9 cellular contexts compared by ENCODE assay signal in the genomic region with DNA sequence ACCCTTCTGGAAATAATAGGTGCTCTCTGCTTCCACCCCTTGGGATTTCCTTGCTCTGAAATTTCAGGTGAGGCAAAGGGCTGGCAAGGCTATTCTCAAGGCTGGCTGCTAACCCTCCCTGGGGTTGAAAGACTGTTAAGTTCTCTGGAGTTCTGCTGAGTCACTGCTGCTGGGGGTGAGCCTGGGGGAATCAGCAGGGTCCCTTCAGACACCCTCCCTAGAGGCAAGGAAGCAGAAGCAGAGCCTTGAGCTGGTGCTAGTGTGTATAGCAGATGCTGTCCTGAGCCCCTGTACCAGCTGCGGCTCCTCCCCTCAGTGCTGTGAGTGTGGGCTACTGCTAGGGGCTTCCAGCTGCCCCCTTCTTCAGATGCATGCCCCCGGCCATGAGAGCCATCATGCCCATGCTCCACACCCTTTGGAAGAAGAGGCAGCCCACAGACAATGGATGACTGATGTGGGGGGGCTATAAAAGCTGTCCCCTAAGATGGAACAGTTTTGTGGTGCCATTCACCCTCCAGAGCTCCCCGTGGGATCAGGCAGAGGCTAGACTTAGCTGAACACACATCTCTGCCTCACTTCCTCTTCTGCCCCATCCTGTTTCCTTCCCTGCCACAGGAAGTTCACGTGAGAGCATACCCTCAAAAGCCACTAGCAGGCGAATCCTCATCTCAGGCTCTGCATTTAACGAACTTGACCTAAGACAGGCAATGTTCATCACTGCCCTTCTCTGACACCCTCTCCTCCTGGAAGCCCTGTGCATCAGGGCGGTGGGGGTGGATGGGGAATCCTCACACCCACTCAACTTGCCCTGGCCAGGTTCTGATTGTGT.
DNase-seq lines count a peak whose midpoint lies in the region; ATAC-seq and TF ChIP-seq lines count a peak whose summit lies in the region.
"Had no signal": no experiment of that assay in that cellular context is flagged by ENCODE, and none has a peak within 500 bp of the region (broad histone marks: within the 10 kb centered on the region; RNA-seq: fewer than 3 reads in every experiment).

No MANE protein-coding gene starts in this region.

- TF ChIP-seq CTCF in GM12865 (IDR thresholded peaks at IDR 0.05; ENCODE audit: insufficient read depth, low read depth, low read length, missing control alignments) (no peak), thyroid gland (IDR thresholded peaks at IDR 0.05) (no peak)

- H3K27ac Mint-ChIP-seq in activated T-helper 17 cell treated with anti-CD3 and anti-CD28 coated beads, Interleukin-2, amount 50 U/mL, for 72 hours: peak overlapping the region; percentile 81
- peak overlapping the region; percentile 68 to 94 (median 87) for H3K27ac Mint-ChIP-seq in naive thymus-derived CD4-positive, alpha-beta T cell

- H3K9me3 Mint-ChIP-seq in activated T-helper 17 cell treated with anti-CD3 and anti-CD28 coated beads, Interleukin-2, amount 50 U/mL, for 72 hours: no peaks in the 10 kb centered on the region
- H3K9me3 Mint-ChIP-seq in naive thymus-derived CD4-positive, alpha-beta T cell: peaks cover 0 to 1% (median 0%) of the 10 kb centered on the region in 11 donors

- peaks cover 38% of the 10 kb centered on the region for H3K4me1 Mint-ChIP-seq in activated T-helper 17 cell treated with anti-CD3 and anti-CD28 coated beads, Interleukin-2, amount 50 U/mL, for 72 hours
- H3K4me1 Mint-ChIP-seq in naive thymus-derived CD4-positive, alpha-beta T cell: peaks cover 48 to 87% (median 68%) of the 10 kb centered on the region in 7 donors

- 85 to 87% methylated on average over 7 of the region's 7 CpGs for WGBS in thyroid gland, 2 donors

- peak overlapping the region; percentile 20 for H3K27ac ChIP-seq in naive thymus-derived CD4-positive, alpha-beta T cell (ENCODE audit: low read depth, low read length)
- no peak overlapping the region for H3K27ac ChIP-seq in thyroid gland

- peak; percentile 63 for DNase-seq in GM12865 (ENCODE audit: low read depth)
- DNase-seq in KG1 (lab: John Stamatoyannopoulos, UW): peak; percentile 53
- DNase-seq in naive thymus-derived CD4-positive, alpha-beta T cell: peak in 6 of 9 donors; percentile 17 to 32 (median 26)
- DNase-seq in cerebellar nuclear complex (lab: John Stamatoyannopoulos, UW): no peak
- no peak for DNase-seq in LoVo (ENCODE audit: low spot score)
- no peak for DNase-seq in thyroid gland

- H3K4me1 ChIP-seq in naive thymus-derived CD4-positive, alpha-beta T cell (ENCODE audit: control insufficient read depth in 2 of 2, insufficient read depth in 2 of 2, low read length in 2 of 2): peaks cover 57 to 62% of the 10 kb centered on the region in 2 donors
- peaks cover 0 to 17% of the 10 kb centered on the region in 2 donors for H3K4me1 ChIP-seq in thyroid gland

- ATAC-seq in activated T-helper 17 cell treated with anti-CD3 and anti-CD28 coated beads, Interleukin-2, amount 50 U/mL, for 72 hours (replicated peaks): peak; percentile 20
- ATAC-seq in naive thymus-derived CD4-positive, alpha-beta T cell: peak; percentile 67
- ATAC-seq in GM21529 (IDR thresholded peaks at IDR 0.05; ENCODE audit: unreplicated experiment): no peak
- ATAC-seq: HCT116 had no signal

- no peaks in the 10 kb centered on the region for H3K36me3 Mint-ChIP-seq in activated T-helper 17 cell treated with anti-CD3 and anti-CD28 coated beads, Interleukin-2, amount 50 U/mL, for 72 hours (ENCODE audit: low read depth)
- no peaks in the 10 kb centered on the region for H3K36me3 Mint-ChIP-seq in naive thymus-derived CD4-positive, alpha-beta T cell

- POLR2A ChIA-PET in naive thymus-derived CD4-positive, alpha-beta T cell (lab: Charles Lee): interaction anchor here (1.4 to 4.5 kb wide), 7 partner anchors 8 to 91 kb away, joined by 4 to 34 read pairs (median 8); no protein-coding TSS in a partner anchor

- no peaks in the 10 kb centered on the region for H3K27me3 Mint-ChIP-seq in activated T-helper 17 cell treated with anti-CD3 and anti-CD28 coated beads, Interleukin-2, amount 50 U/mL, for 72 hours
- H3K27me3 Mint-ChIP-seq in naive thymus-derived CD4-positive, alpha-beta T cell: peaks cover 0 to 18% (median 0%) of the 10 kb centered on the region in 5 donors

- no peaks in the 10 kb centered on the region for H3K9me3 ChIP-seq in naive thymus-derived CD4-positive, alpha-beta T cell (ENCODE audit: control insufficient read depth in 2 of 3, low read length in 3 of 3)
- no peaks in the 10 kb centered on the region for H3K9me3 ChIP-seq in thyroid gland

- no peaks in the 10 kb centered on the region for H3K27me3 ChIP-seq in naive thymus-derived CD4-positive, alpha-beta T cell (ENCODE audit: control insufficient read depth in 2 of 2, insufficient read depth in 2 of 2, low read length in 2 of 2)
- no peaks in the 10 kb centered on the region for H3K27me3 ChIP-seq in thyroid gland

- H3K4me3 ChIP-seq in GM12865 (ENCODE audit: low read depth, low read length) (no peak overlapping the region), thyroid gland (replicated peaks in 1 of 3) (no peak overlapping the region)
- peak overlapping the region; percentile 14 for H3K4me3 ChIP-seq in naive thymus-derived CD4-positive, alpha-beta T cell (ENCODE audit: low read length)

- CTCF ChIA-PET in naive thymus-derived CD4-positive, alpha-beta T cell (lab: Charles Lee): interaction anchor here (0.6 to 3.8 kb wide), 8 partner anchors 12 to 152 kb away, joined by 3 to 21 read pairs (median 4); no protein-coding TSS in a partner anchor

- no peak for TF ChIP-seq POLR2A in thyroid gland (IDR thresholded peaks at IDR 0.05)

- no peaks in the 10 kb centered on the region for H3K36me3 ChIP-seq in naive thymus-derived CD4-positive, alpha-beta T cell (ENCODE audit: control insufficient read depth in 2 of 3, insufficient read depth in 3 of 3, low read length in 3 of 3)
- no peaks in the 10 kb centered on the region for H3K36me3 ChIP-seq in thyroid gland

- intact Hi-C loops in naive thymus-derived CD4-positive, alpha-beta T cell (cut with micrococcal nuclease): loop anchor here in 1 of 2 donors (1.0 kb wide), 1 partner anchor 9 kb away; no protein-coding TSS in a partner anchor
- intact Hi-C loops in thyroid gland (cut with DNase I): no loop called here

- H3K4me3 Mint-ChIP-seq in activated T-helper 17 cell treated with anti-CD3 and anti-CD28 coated beads, Interleukin-2, amount 50 U/mL, for 72 hours: peak overlapping the region; percentile 74
- peak overlapping the region; percentile 45 to 87 (median 78) for H3K4me3 Mint-ChIP-seq in naive thymus-derived CD4-positive, alpha-beta T cell

Comparison
In these comparisons a context has a peak if more than half of its experiments do, and no peak if none do; other contexts are left out.
1. DNase-seq: peak in GM12865 (single experiment), KG1 (single experiment) and naive thymus-derived CD4-positive, alpha-beta T cell (6 of 9); none in cerebellar nuclear complex (0 of 2), LoVo (single experiment) and thyroid gland (0 of 2).